ENCODE assay signal across 18 cellular contexts in genomic region chr6:147283460-147283859, GRCh38.
DNase-seq lines count a peak whose midpoint lies in the region; ATAC-seq, FAIRE-seq and TF ChIP-seq lines count a peak whose summit lies in the region.
"Had no signal": no experiment of that assay in that cellular context is flagged by ENCODE, and none has a peak within 500 bp of the region (broad histone marks: within the 10 kb centered on the region; RNA-seq: fewer than 3 reads in every experiment).

No MANE protein-coding gene starts in this region.

- TF ChIP-seq CTCF in VCaP (conservative IDR thresholded peaks at IDR 0.05), result no peak

- H3K27ac ChIP-seq in VCaP, result peak overlapping the region; percentile 6
- H3K27ac ChIP-seq: BLaER1, gastroesophageal sphincter, PC-9, psoas muscle had no signal

- DNase-seq in ACHN, result peak; percentile 8
- DNase-seq in GM19239 (ENCODE audit: insufficient read length, low spot score), result no peak
- DNase-seq in kidney tubule cell (ENCODE audit: low spot score), result peak; percentile 72
- no peak for DNase-seq in midbrain (lab: John Stamatoyannopoulos, UW)
- no peak for DNase-seq in G401 (ENCODE audit: low spot score)
- DNase-seq: aorta, NCI-H1436 treated with DMSO at 0.1 percent for 48 hours, NCI-H510A treated with DMSO at 0.1 percent for 48 hours, PC-9, psoas muscle, SW 1271 had no signal

- peak; percentile 42 for FAIRE-seq in GM19239 (lab: Jason Lieb, UNC)
- FAIRE-seq: islet of Langerhans, K562 had no signal

- in situ Hi-C loops in ACHN (cut with HindIII; ENCODE audit: low pct_ligation_motif_present, low pct_unique_long_range_greater_than_20kb, low sequenced_read_pairs) (no loop called here), G401 (cut with HindIII; ENCODE audit: low sequenced_read_pairs) (no loop called here)

- ATAC-seq in GM21529 (IDR thresholded peaks at IDR 0.05; ENCODE audit: unreplicated experiment) (no peak), HG02588 (IDR thresholded peaks at IDR 0.05; ENCODE audit: unreplicated experiment) (no peak)
- ATAC-seq: gastroesophageal sphincter, K562 had no signal

Comparison
In these comparisons a context has a peak if more than half of its experiments do, and no peak if none do; other contexts are left out.
1. DNase-seq: peak in ACHN (single experiment) and kidney tubule cell (single experiment); none in GM19239 (single experiment), midbrain (single experiment) and G401 (single experiment).